In genomic region chr2:98959759-98960507, GRCh38 we compare ENCODE assay signal across 21 cellular contexts. TPM values are rescaled to one million over a fixed set of nuclear protein-coding genes. Genes with fewer than 3 reads are reported as not detected.
A peak's percentile ranks its signal among the peaks of the same experiment; 100 is the strongest.
DNase-seq lines count a peak whose midpoint lies in the region; ATAC-seq and TF ChIP-seq lines count a peak whose summit lies in the region.
"Had no signal": no experiment of that assay in that cellular context is flagged by ENCODE, and none has a peak within 500 bp of the region (broad histone marks: within the 10 kb centered on the region; RNA-seq: fewer than 3 reads in every experiment).

No MANE protein-coding gene starts in this region.

- no peak for TF ChIP-seq EP300 in gastroesophageal sphincter (IDR thresholded peaks at IDR 0.05)

- no peaks in the 10 kb centered on the region for H3K27me3 Mint-ChIP-seq in GM23338 (ENCODE audit: insufficient read depth, low read depth, poor library complexity)

- H3K4me1 Mint-ChIP-seq in GM23338, result no peaks in the 10 kb centered on the region
- H3K4me1 Mint-ChIP-seq: CD4-positive, CD25-positive, alpha-beta regulatory T cell had no signal

- 40% methylated on average over 7 of the region's 7 CpGs for WGBS in smooth muscle cell (ENCODE audit: low lambda C conversion rate)
- WGBS in gastroesophageal sphincter (ENCODE audit: low coverage in 1 of 2), 2 donors, result 43 to 51% methylated on average over 7 of the region's 7 CpGs

- no peak overlapping the region for H3K9ac ChIP-seq in smooth muscle cell (ENCODE audit: low read depth)

- H3K9me2 ChIP-seq in GM23338 (ENCODE audit: insufficient read depth), result 0 out of 2 replicates have a peak, but pooled peaks cover 2% of the 10 kb centered on the region

- H3K4me1 ChIP-seq in GM23338 (ENCODE audit: insufficient read depth), result no peaks in the 10 kb centered on the region
- H3K4me1 ChIP-seq in smooth muscle cell (ENCODE audit: low read depth), result no peaks in the 10 kb centered on the region
- H3K4me1 ChIP-seq in gastroesophageal sphincter, result no peaks in the 10 kb centered on the region
- H3K4me1 ChIP-seq: BE2C, Peyer's patch had no signal

- ATAC-seq in GM23338 (no peak), gastroesophageal sphincter (no peak)
- ATAC-seq: K562, Right ventricle myocardium inferior had no signal

- no peaks in the 10 kb centered on the region for H4K20me1 ChIP-seq in GM23338 (replicated peaks; ENCODE audit: insufficient read depth)
- H4K20me1 ChIP-seq in smooth muscle cell (ENCODE audit: low read depth), result no peaks in the 10 kb centered on the region

- H3F3A ChIP-seq in GM23338 (replicated peaks; ENCODE audit: low read depth) (no peaks in the 10 kb centered on the region), smooth muscle cell (ENCODE audit: low read depth) (no peaks in the 10 kb centered on the region)

- DNase-seq in DMS 273 (lab: John Stamatoyannopoulos, UW; ENCODE audit: unreplicated experiment), result peak; percentile 61
- no peak for DNase-seq in GM23338 (ENCODE audit: low spot score)
- DNase-seq in SK-N-DZ (ENCODE audit: low spot score), result peak; percentile 8
- DNase-seq in smooth muscle cell (lab: John Stamatoyannopoulos, UW; ENCODE audit: unreplicated experiment), result no peak
- DNase-seq in ACHN, result no peak
- DNase-seq in putamen (ENCODE audit: low spot score), result no peak
- DNase-seq: BE2C; CD4-positive, CD25-positive, alpha-beta regulatory T cell; COR-L47; EL; NCI-H1105 treated with DMSO at 0.1 percent for 48 hours; NCI-H187; NCI-H2107; NCI-H345; NCI-H526 treated with DMSO at 0.1 percent for 48 hours; NK-92 treated with Interleukin-12 subunit alpha and Interleukin-12 subunit beta, amount 100 ng/mL, for 24 hours; Peyer's patch had no signal

- no peak overlapping the region for H3K27ac ChIP-seq in GM23338 (ENCODE audit: low read depth)
- H3K27ac ChIP-seq in smooth muscle cell (ENCODE audit: low read depth), result no peak overlapping the region
- no peak overlapping the region for H3K27ac ChIP-seq in gastroesophageal sphincter
- H3K27ac ChIP-seq: Peyer's patch had no signal

- H3K27me3 ChIP-seq in GM23338 (ENCODE audit: insufficient read depth), result no peaks in the 10 kb centered on the region
- H3K27me3 ChIP-seq in smooth muscle cell (ENCODE audit: low read depth), result peaks cover 4% of the 10 kb centered on the region
- H3K27me3 ChIP-seq in gastroesophageal sphincter, result peaks cover 6% of the 10 kb centered on the region
- H3K27me3 ChIP-seq: BE2C, Peyer's patch had no signal

- in situ Hi-C loops in ACHN (cut with HindIII; ENCODE audit: low pct_ligation_motif_present, low pct_unique_long_range_greater_than_20kb, low sequenced_read_pairs), result no loop called here

- H3K4me2 ChIP-seq in GM23338 (no peak overlapping the region), smooth muscle cell (peak overlapping the region; percentile 21)

- H3K4me3 Mint-ChIP-seq in GM23338, result no peak overlapping the region
- H3K4me3 Mint-ChIP-seq: CD4-positive, CD25-positive, alpha-beta regulatory T cell; T-helper 2 cell treated with Interferon-gamma antibody and Interleukin-4, amounts not matched to agents 5 μg/mL and 100 μg/mL, for 36 hours had no signal

- TF ChIP-seq CTCF in GM23338 (conservative IDR thresholded peaks at IDR 0.05; ENCODE audit: low read depth in 2 of 2) (no peak), smooth muscle cell (IDR thresholded peaks at IDR 0.05; ENCODE audit: borderline replicate concordance, insufficient read depth, poor library complexity, severe bottlenecking) (no peak), gastroesophageal sphincter (IDR thresholded peaks at IDR 0.05) (no peak)

- TF ChIP-seq POLR2A in gastroesophageal sphincter (IDR thresholded peaks at IDR 0.05), result no peak

- H3K36me3 ChIP-seq in GM23338 (ENCODE audit: insufficient read depth) (no peaks in the 10 kb centered on the region), smooth muscle cell (ENCODE audit: low read depth) (no peaks in the 10 kb centered on the region), gastroesophageal sphincter (no peaks in the 10 kb centered on the region)
- H3K36me3 ChIP-seq: BE2C, Peyer's patch had no signal

- H2AFZ ChIP-seq in GM23338, result 0 out of 2 replicates have a peak overlapping the region, but pooled peaks have one; percentile 24
- H2AFZ ChIP-seq in smooth muscle cell (ENCODE audit: low read depth), result peak overlapping the region; percentile 10

- H3K36me3 Mint-ChIP-seq in GM23338 (ENCODE audit: low read depth), result no peaks in the 10 kb centered on the region
- H3K36me3 Mint-ChIP-seq: CD4-positive, CD25-positive, alpha-beta regulatory T cell had no signal

- H3K9me3 ChIP-seq in smooth muscle cell (replicated peaks; ENCODE audit: low read depth), result no peaks in the 10 kb centered on the region
- H3K9me3 ChIP-seq in gastroesophageal sphincter, result peaks cover 0 to 6% (median 0%) of the 10 kb centered on the region in 3 donors
- H3K9me3 ChIP-seq: BE2C, Peyer's patch had no signal

- H3K4me3 ChIP-seq in GM23338 (no peak overlapping the region), smooth muscle cell (no peak overlapping the region), gastroesophageal sphincter (no peak overlapping the region)
- H3K4me3 ChIP-seq: K562, Peyer's patch had no signal

- H3K9me3 Mint-ChIP-seq in GM23338, result peaks cover 13% of the 10 kb centered on the region

- H3K27ac Mint-ChIP-seq in GM23338, result no peak overlapping the region
- H3K27ac Mint-ChIP-seq: CD4-positive, CD25-positive, alpha-beta regulatory T cell; T-helper 2 cell treated with Interferon-gamma antibody and Interleukin-4, amounts not matched to agents 5 μg/mL and 100 μg/mL, for 36 hours had no signal

- H3K79me2 ChIP-seq in GM23338 (replicated peaks; ENCODE audit: insufficient read depth) (no peaks in the 10 kb centered on the region), smooth muscle cell (ENCODE audit: low read depth) (no peaks in the 10 kb centered on the region)

TF ChIP-seq in GM23338, 12 proteins besides CTCF, POLR2A, EP300 and RAD21 (continues in another document):
- TF ChIP-seq EZH2phosphoT487 (IDR thresholded peaks at IDR 0.05; ENCODE audit: unreplicated experiment) (no peak), ZNF331 (CRISPR knock-in tag; IDR thresholded peaks at IDR 0.05; ENCODE audit: low read depth) (no peak), NANOG (IDR thresholded peaks at IDR 0.05; ENCODE audit: borderline replicate concordance) (no peak)
- TF ChIP-seq, protein P1, sequence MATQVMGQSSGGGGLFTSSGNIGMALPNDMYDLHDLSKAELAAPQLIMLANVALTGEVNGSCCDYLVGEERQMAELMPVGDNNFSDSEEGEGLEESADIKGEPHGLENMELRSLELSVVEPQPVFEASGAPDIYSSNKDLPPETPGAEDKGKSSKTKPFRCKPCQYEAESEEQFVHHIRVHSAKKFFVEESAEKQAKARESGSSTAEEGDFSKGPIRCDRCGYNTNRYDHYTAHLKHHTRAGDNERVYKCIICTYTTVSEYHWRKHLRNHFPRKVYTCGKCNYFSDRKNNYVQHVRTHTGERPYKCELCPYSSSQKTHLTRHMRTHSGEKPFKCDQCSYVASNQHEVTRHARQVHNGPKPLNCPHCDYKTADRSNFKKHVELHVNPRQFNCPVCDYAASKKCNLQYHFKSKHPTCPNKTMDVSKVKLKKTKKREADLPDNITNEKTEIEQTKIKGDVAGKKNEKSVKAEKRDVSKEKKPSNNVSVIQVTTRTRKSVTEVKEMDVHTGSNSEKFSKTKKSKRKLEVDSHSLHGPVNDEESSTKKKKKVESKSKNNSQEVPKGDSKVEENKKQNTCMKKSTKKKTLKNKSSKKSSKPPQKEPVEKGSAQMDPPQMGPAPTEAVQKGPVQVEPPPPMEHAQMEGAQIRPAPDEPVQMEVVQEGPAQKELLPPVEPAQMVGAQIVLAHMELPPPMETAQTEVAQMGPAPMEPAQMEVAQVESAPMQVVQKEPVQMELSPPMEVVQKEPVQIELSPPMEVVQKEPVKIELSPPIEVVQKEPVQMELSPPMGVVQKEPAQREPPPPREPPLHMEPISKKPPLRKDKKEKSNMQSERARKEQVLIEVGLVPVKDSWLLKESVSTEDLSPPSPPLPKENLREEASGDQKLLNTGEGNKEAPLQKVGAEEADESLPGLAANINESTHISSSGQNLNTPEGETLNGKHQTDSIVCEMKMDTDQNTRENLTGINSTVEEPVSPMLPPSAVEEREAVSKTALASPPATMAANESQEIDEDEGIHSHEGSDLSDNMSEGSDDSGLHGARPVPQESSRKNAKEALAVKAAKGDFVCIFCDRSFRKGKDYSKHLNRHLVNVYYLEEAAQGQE (IDR thresholded peaks at IDR 0.05; ENCODE audit: unreplicated experiment), result no peak

RNA-seq across cellular contexts. Expression of gene CRACDL, which starts 23.9 kb away (rescaled TPM):
- total RNA-seq in GM23338 (2014; rRNA removed; shearing (Covaris generic)), result 0.14 and 0.85 TPM in 2 replicates
- 0.16 and 0.50 TPM in 2 replicates for polyA plus RNA-seq in GM23338 (2016; fragmentation: Nextera tagmentation; extraction: Ambion mirVana)
- polyA plus RNA-seq in SK-N-DZ (2014; cell fraction: cytosol; rRNA removed), result not detected in 2 replicates
- not detected in 2 replicates for polyA plus RNA-seq in SK-N-DZ (2014; cell fraction: nucleus; rRNA removed)
- total RNA-seq in smooth muscle cell, result 0.04 and 0.72 TPM in 2 replicates
- polyA plus RNA-seq in smooth muscle cell, result 0.39 and 2.2 TPM in 2 replicates
- 1 to 10 TPM in 3 of 4 donors, under 1 TPM in 1; 0.94 to 5.8 (median 1.8) TPM for total RNA-seq in gastroesophageal sphincter
- total RNA-seq: K562 had no signal
- polyA plus RNA-seq: K562 had no signal

Comparison
In these comparisons a context has a peak if more than half of its experiments do, and no peak if none do; other contexts are left out.
1. DNase-seq: peak in DMS 273 (single experiment) and SK-N-DZ (single experiment); none in GM23338 (single experiment), smooth muscle cell (single experiment), ACHN (single experiment) and putamen (single experiment).